Comparison of ENCODE assay signal across 1 cellular context in genomic region chr4:183532823-183533222, GRCh38.
TF ChIP-seq lines count a peak whose summit lies in the region.

No MANE protein-coding gene starts in this region.

TF ChIP-seq in GM23338, 12 proteins besides CTCF, POLR2A, EP300 and RAD21 (continued from another document):
- TF ChIP-seq ZNF462 (CRISPR knock-in tag; IDR thresholded peaks at IDR 0.05) (no peak), ZNF114 (CRISPR knock-in tag; IDR thresholded peaks at IDR 0.05) (no peak), CREB1 (CRISPR knock-in tag; IDR thresholded peaks at IDR 0.05; ENCODE audit: low read depth) (no peak), ZNF331 (CRISPR knock-in tag; IDR thresholded peaks at IDR 0.05; ENCODE audit: low read depth) (no peak), REST (IDR thresholded peaks at IDR 0.05; ENCODE audit: unreplicated experiment) (no peak)
